1 cellular context compared by ENCODE assay signal in the genomic region with DNA sequence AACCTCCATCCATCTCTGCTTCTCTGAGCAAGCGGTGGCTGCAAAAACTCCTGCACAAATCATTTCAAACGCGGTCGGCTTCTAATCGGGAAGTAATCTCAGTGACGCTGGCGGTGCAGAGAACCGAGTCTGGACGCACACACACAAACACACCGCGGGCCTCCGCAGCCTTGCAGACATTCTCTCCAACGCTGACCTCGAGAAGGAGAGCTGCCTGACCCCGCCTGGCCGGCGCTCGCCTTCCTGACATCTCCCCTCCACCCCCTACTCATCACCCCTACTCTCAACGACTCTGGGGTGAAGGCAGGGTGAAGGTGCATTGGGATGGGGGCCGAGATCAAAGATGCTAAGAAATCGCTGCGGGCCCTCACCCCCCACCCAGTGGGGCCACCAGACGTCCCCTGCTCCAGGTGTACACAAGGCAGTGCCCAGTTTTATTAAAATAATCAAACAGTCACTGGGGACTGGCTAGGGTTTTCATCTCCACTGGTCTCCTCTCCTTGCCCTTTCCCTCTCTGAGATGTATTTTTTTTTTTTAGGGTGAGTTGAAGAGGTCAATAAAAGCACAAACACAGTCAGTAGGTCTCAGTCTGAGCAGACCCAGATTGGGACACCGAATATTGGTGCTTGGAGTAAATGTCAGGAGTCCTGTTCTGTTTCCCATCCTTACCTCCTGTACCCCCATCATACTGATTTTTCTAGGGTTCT.
TF ChIP-seq lines count a peak whose summit lies in the region.

No MANE protein-coding gene starts in this region.

TF ChIP-seq in WTC11, 78 proteins besides CTCF, POLR2A, EP300 and RAD21 (continued from another document):
- TF ChIP-seq, protein P1, sequence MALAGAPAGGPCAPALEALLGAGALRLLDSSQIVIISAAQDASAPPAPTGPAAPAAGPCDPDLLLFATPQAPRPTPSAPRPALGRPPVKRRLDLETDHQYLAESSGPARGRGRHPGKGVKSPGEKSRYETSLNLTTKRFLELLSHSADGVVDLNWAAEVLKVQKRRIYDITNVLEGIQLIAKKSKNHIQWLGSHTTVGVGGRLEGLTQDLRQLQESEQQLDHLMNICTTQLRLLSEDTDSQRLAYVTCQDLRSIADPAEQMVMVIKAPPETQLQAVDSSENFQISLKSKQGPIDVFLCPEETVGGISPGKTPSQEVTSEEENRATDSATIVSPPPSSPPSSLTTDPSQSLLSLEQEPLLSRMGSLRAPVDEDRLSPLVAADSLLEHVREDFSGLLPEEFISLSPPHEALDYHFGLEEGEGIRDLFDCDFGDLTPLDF (CRISPR knock-in tag; IDR thresholded peaks at IDR 0.05), result no peak
- TF ChIP-seq JAZF1 (CRISPR knock-in tag; IDR thresholded peaks at IDR 0.05) (no peak), EMX1 (CRISPR knock-in tag; IDR thresholded peaks at IDR 0.05) (no peak), ZNF121 (CRISPR knock-in tag; IDR thresholded peaks at IDR 0.05) (no peak), RORB (CRISPR knock-in tag; IDR thresholded peaks at IDR 0.05) (no peak), NR2C2 (CRISPR knock-in tag; IDR thresholded peaks at IDR 0.05) (no peak)
- TF ChIP-seq, protein P2, sequence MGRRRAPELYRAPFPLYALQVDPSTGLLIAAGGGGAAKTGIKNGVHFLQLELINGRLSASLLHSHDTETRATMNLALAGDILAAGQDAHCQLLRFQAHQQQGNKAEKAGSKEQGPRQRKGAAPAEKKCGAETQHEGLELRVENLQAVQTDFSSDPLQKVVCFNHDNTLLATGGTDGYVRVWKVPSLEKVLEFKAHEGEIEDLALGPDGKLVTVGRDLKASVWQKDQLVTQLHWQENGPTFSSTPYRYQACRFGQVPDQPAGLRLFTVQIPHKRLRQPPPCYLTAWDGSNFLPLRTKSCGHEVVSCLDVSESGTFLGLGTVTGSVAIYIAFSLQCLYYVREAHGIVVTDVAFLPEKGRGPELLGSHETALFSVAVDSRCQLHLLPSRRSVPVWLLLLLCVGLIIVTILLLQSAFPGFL (CRISPR knock-in tag; IDR thresholded peaks at IDR 0.05; ENCODE audit: borderline replicate concordance), result no peak
